12 cellular contexts compared by ENCODE assay signal in the genomic region with DNA sequence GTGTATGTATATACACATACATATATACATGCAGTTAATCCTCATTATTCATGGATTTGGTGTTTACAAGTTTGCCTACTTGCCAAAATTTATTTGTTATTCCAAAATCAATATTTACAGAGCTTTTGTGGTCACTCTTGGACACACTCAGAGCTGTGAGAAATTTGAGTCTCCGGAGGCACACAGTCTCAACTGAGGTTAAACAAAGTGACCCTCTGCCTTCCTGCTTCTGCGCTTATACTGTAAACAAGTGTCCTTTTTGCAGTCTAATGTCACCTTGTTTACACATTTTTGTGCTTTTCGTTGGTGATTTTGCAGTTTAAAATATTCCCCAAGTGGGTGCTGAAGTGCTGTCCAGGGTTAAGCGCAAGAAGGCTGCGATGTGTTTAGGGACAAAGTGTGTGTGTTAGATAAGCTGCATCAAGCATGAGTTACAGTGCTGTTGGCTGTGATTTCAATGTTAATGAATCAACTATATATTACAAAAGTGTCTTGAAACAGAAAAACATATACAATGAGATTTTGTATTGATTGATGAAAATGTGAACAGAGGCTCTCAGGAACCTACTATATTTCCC. TPM values are rescaled to one million over a fixed set of nuclear protein-coding genes. Genes with fewer than 3 reads are reported as not detected.
DNase-seq lines count a peak whose midpoint lies in the region; ATAC-seq lines count a peak whose summit lies in the region.
"Had no signal": no experiment of that assay in that cellular context is flagged by ENCODE, and none has a peak within 500 bp of the region (broad histone marks: within the 10 kb centered on the region; RNA-seq: fewer than 3 reads in every experiment).

No MANE protein-coding gene starts in this region.

- peak overlapping the region; percentile 93 for H3K27ac Mint-ChIP-seq in activated naive CD8-positive, alpha-beta T cell treated with anti-CD3 and anti-CD28 coated beads for 36 hours
- H3K27ac Mint-ChIP-seq in naive thymus-derived CD4-positive, alpha-beta T cell, result peak overlapping the region; percentile 64 to 97 (median 91)

- no peaks in the 10 kb centered on the region for H3K27me3 Mint-ChIP-seq in activated naive CD8-positive, alpha-beta T cell treated with anti-CD3 and anti-CD28 coated beads for 36 hours
- H3K27me3 Mint-ChIP-seq in naive thymus-derived CD4-positive, alpha-beta T cell, result no peaks in the 10 kb centered on the region

- peaks cover 11 to 25% of the 10 kb centered on the region in 2 donors for H3K4me1 ChIP-seq in naive thymus-derived CD4-positive, alpha-beta T cell (ENCODE audit: control insufficient read depth in 2 of 2, insufficient read depth in 2 of 2, low read length in 2 of 2)

- no peak overlapping the region for H3K4me3 Mint-ChIP-seq in activated naive CD8-positive, alpha-beta T cell treated with anti-CD3 and anti-CD28 coated beads for 36 hours
- H3K4me3 Mint-ChIP-seq in naive thymus-derived CD4-positive, alpha-beta T cell, result peak overlapping the region; percentile 11 to 89 (median 76)

- H3K27ac ChIP-seq in naive thymus-derived CD4-positive, alpha-beta T cell (ENCODE audit: low read depth, low read length), result peak overlapping the region; percentile 60

- intact Hi-C loops in naive thymus-derived CD4-positive, alpha-beta T cell (cut with micrococcal nuclease), result no loop called here

- H3K27me3 ChIP-seq in naive thymus-derived CD4-positive, alpha-beta T cell (ENCODE audit: control insufficient read depth in 2 of 2, insufficient read depth in 2 of 2, low read length in 2 of 2), result no peaks in the 10 kb centered on the region

- CTCF ChIA-PET in naive thymus-derived CD4-positive, alpha-beta T cell (lab: Charles Lee), result no interaction called here

- DNase-seq in NCI-H1092 treated with DMSO at 0.1 percent for 48 hours (lab: John Stamatoyannopoulos, UW), result peak; percentile 20
- DNase-seq in NCI-H1092 (lab: John Stamatoyannopoulos, UW), result no peak
- DNase-seq in NCI-H146 treated with DMSO at 0.1 percent for 48 hours (lab: John Stamatoyannopoulos, UW; ENCODE audit: unreplicated experiment), result peak; percentile 30
- DNase-seq in activated naive CD8-positive, alpha-beta T cell treated with anti-CD3 and anti-CD28 coated beads for 36 hours, result no peak
- DNase-seq in naive thymus-derived CD4-positive, alpha-beta T cell, result no peak
- no peak for DNase-seq in islet precursor cell
- no peak for DNase-seq in NOMO-1 treated with dmso at 0.1 percent for 144 hours (lab: John Stamatoyannopoulos, UW; ENCODE audit: unreplicated experiment)
- DNase-seq: 8988T, midbrain had no signal

- H3K36me3 Mint-ChIP-seq in activated naive CD8-positive, alpha-beta T cell treated with anti-CD3 and anti-CD28 coated beads for 36 hours, result no peaks in the 10 kb centered on the region
- H3K36me3 Mint-ChIP-seq in naive thymus-derived CD4-positive, alpha-beta T cell, result peaks cover 0 to 20% (median 0%) of the 10 kb centered on the region in 5 donors

- H3K36me3 ChIP-seq in naive thymus-derived CD4-positive, alpha-beta T cell (ENCODE audit: control insufficient read depth in 2 of 3, insufficient read depth in 3 of 3, low read length in 3 of 3), result no peaks in the 10 kb centered on the region

- H3K4me1 Mint-ChIP-seq in activated naive CD8-positive, alpha-beta T cell treated with anti-CD3 and anti-CD28 coated beads for 36 hours, result peaks cover 43% of the 10 kb centered on the region
- peaks cover 39 to 53% (median 46%) of the 10 kb centered on the region in 7 donors for H3K4me1 Mint-ChIP-seq in naive thymus-derived CD4-positive, alpha-beta T cell

- no peaks in the 10 kb centered on the region for H3K9me3 ChIP-seq in naive thymus-derived CD4-positive, alpha-beta T cell (ENCODE audit: control insufficient read depth in 2 of 3, low read length in 3 of 3)

- POLR2A ChIA-PET in naive thymus-derived CD4-positive, alpha-beta T cell (lab: Charles Lee), result interaction anchor here (0.8 to 2.3 kb wide), 3 partner anchors 13 to 352 kb away, joined by 3 to 10 read pairs (median 4); a partner anchor contains a TSS

- no peaks in the 10 kb centered on the region for H3K9me3 Mint-ChIP-seq in activated naive CD8-positive, alpha-beta T cell treated with anti-CD3 and anti-CD28 coated beads for 36 hours
- H3K9me3 Mint-ChIP-seq in naive thymus-derived CD4-positive, alpha-beta T cell, result peaks cover 0 to 7% (median 0%) of the 10 kb centered on the region in 11 donors

- ATAC-seq in naive thymus-derived CD4-positive, alpha-beta T cell, result no peak
- no peak for ATAC-seq in HG02973 (IDR thresholded peaks at IDR 0.05; ENCODE audit: unreplicated experiment)

- no peak overlapping the region for H3K4me3 ChIP-seq in naive thymus-derived CD4-positive, alpha-beta T cell (ENCODE audit: low read length)

RNA-seq across cellular contexts. Expression of a gene that starts 13.1 kb away (rescaled TPM):
- 10 to 100 TPM; 93.7 to 94.4 TPM for total RNA-seq in activated naive CD8-positive, alpha-beta T cell treated with anti-CD3 and anti-CD28 coated beads for 36 hours
- 100 to 1,000 TPM in 1 of 5 experiments, 10 to 100 TPM in 4; 52.5 to 151 (median 63.4) TPM for total RNA-seq in naive thymus-derived CD4-positive, alpha-beta T cell
- polyA plus RNA-seq in naive thymus-derived CD4-positive, alpha-beta T cell, result 10 to 100 TPM; 80.9 to 82.9 TPM

RNA-seq across cellular contexts. Expression of a gene that starts 52.3 kb away (rescaled TPM):
- under 1 TPM; 0.56 to 0.58 TPM for total RNA-seq in activated naive CD8-positive, alpha-beta T cell treated with anti-CD3 and anti-CD28 coated beads for 36 hours
- 1 to 10 TPM in 3 of 5 experiments, under 1 TPM in 2; 0.24 to 7.0 (median 1.1) TPM for total RNA-seq in naive thymus-derived CD4-positive, alpha-beta T cell
- polyA plus RNA-seq in naive thymus-derived CD4-positive, alpha-beta T cell, result not detected
- total RNA-seq: M059J, RPMI7951 had no signal

Comparison
In these comparisons a context has a peak if more than half of its experiments do, and no peak if none do; other contexts are left out.
1. DNase-seq: peak in NCI-H1092 treated with DMSO at 0.1 percent for 48 hours (single experiment) and NCI-H146 treated with DMSO at 0.1 percent for 48 hours (single experiment); none in NCI-H1092 (single experiment), activated naive CD8-positive, alpha-beta T cell treated with anti-CD3 and anti-CD28 coated beads for 36 hours (single experiment), naive thymus-derived CD4-positive, alpha-beta T cell (0 of 9), islet precursor cell (single experiment) and NOMO-1 treated with dmso at 0.1 percent for 144 hours (single experiment).